Comparison of ENCODE assay signal across 11 cellular contexts in the genomic region with DNA sequence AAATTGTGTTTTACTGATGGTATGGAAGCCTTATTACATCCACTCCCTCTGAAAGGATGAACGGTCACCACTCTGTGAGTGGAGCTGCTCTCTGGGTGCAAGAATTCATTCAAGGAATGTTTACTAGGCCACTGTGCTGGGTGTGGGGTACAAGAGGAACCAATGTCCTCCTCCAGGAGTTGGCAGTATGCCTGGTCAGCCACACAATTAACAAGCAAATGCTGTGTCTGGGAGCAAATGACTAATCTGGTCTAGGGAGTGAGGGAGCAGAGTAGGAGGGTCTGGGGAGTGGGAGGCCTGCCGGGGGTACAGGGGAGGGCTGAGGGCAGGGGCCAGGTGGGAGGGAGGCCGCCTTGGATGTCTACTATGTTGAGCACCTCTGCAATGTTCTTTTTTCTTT. TPM values are rescaled to one million over a fixed set of nuclear protein-coding genes. Genes with fewer than 3 reads are reported as not detected.
DNase-seq lines count a peak whose midpoint lies in the region; ATAC-seq and TF ChIP-seq lines count a peak whose summit lies in the region.
"Had no signal": no experiment of that assay in that cellular context is flagged by ENCODE, and none has a peak within 500 bp of the region (broad histone marks: within the 10 kb centered on the region; RNA-seq: fewer than 3 reads in every experiment).

No MANE protein-coding gene starts in this region.

- TF ChIP-seq CTCF in body of pancreas (IDR thresholded peaks at IDR 0.05): no peak

- no peak overlapping the region for H3K27ac ChIP-seq in body of pancreas
- H3K27ac ChIP-seq: C4-2B had no signal

- no peaks in the 10 kb centered on the region for H3K27me3 ChIP-seq in body of pancreas

- H3K9me3 ChIP-seq in body of pancreas: no peaks in the 10 kb centered on the region

- ATAC-seq in body of pancreas (no peak), left colon (peak; percentile 67), HG02588 (IDR thresholded peaks at IDR 0.05; ENCODE audit: unreplicated experiment) (no peak), HG03571 (IDR thresholded peaks at IDR 0.05; ENCODE audit: unreplicated experiment) (no peak)

- peak; percentile 94 for DNase-seq in A172 (ENCODE audit: low spot score)
- DNase-seq in HT1080 (ENCODE audit: low read depth): peak; percentile 80
- DNase-seq in body of pancreas: peak in 3 of 4 donors; percentile 29 to 67 (median 53)
- peak; percentile 86 to 94 for DNase-seq in left colon
- no peak for DNase-seq in NCI-H146 (lab: John Stamatoyannopoulos, UW)
- DNase-seq in activated CD4-positive, CD25-positive, alpha-beta regulatory T cell (lab: John Stamatoyannopoulos, UW): no peak
- DNase-seq: glutamatergic neuron; stimulated activated CD4-positive, alpha-beta T cell treated with anti-CD3 and anti-CD28 coated beads, Interleukin-2, amount 100 ng/mL, for 24 hours had no signal

- H3K36me3 ChIP-seq in body of pancreas (replicated peaks in 1 of 2; ENCODE audit: insufficient read depth in 1 of 2, low read depth in 2 of 2): no peaks in the 10 kb centered on the region

- intact Hi-C loops in body of pancreas (cut with DNase I) (loop anchor here (10.0 kb wide), 1 partner anchor 70 kb away; no protein-coding TSS in a partner anchor), left colon (cut with DNase I, micrococcal nuclease) (loop anchor here in 1 of 2 donors (5.0 kb wide), 1 partner anchor 407 kb away; no protein-coding TSS in a partner anchor)

- H3K4me1 ChIP-seq in body of pancreas: peaks cover 3% of the 10 kb centered on the region

- 58 to 63% methylated on average over 3 of the region's 3 CpGs for WGBS in body of pancreas, 2 donors

- H3K4me3 ChIP-seq in body of pancreas: no peak overlapping the region

- TF ChIP-seq POLR2A in body of pancreas (IDR thresholded peaks at IDR 0.05): no peak

RNA-seq across cellular contexts. Expression of a gene that starts 27.2 kb away (rescaled TPM):
- not detected in 2 replicates for total RNA-seq in A172 (2014; rRNA removed; shearing (Covaris generic))
- not detected in 2 replicates for total RNA-seq in HT1080 (2014; rRNA removed; shearing (Covaris generic))
- not detected in 2 replicates for polyA plus RNA-seq in HT1080 (2015; cell fraction: cytosol; rRNA removed)
- not detected in 2 replicates for polyA plus RNA-seq in HT1080 (2015; cell fraction: nucleus; rRNA removed)
- total RNA-seq in body of pancreas: 1 to 10 TPM in 1 of 2 donors, under 1 TPM in 1; 0.52 to 2.6 TPM
- total RNA-seq in left colon: 1 to 10 TPM in 1 of 2 donors, under 1 TPM in 1; 0.70 to 1.0 TPM

RNA-seq across cellular contexts. Expression of a gene that starts 27.4 kb away (rescaled TPM):
- total RNA-seq in A172 (2014; rRNA removed; shearing (Covaris generic)): not detected in 2 replicates
- not detected in 2 replicates for total RNA-seq in HT1080 (2014; rRNA removed; shearing (Covaris generic))
- not detected in 2 replicates for polyA plus RNA-seq in HT1080 (2015; cell fraction: cytosol; rRNA removed)
- not detected in 2 replicates for polyA plus RNA-seq in HT1080 (2015; cell fraction: nucleus; rRNA removed)
- total RNA-seq in body of pancreas (1 to 10 TPM; 2.6 to 4.2 TPM), left colon (1 to 10 TPM; 3.4 TPM)

Comparison
In these comparisons a context has a peak if more than half of its experiments do, and no peak if none do; other contexts are left out.
1. DNase-seq: peak in A172 (single experiment), HT1080 (single experiment), body of pancreas (3 of 4) and left colon (2 of 2); none in NCI-H146 (single experiment) and activated CD4-positive, CD25-positive, alpha-beta regulatory T cell (0 of 4).